8 cellular contexts compared by ENCODE assay signal in the genomic region with DNA sequence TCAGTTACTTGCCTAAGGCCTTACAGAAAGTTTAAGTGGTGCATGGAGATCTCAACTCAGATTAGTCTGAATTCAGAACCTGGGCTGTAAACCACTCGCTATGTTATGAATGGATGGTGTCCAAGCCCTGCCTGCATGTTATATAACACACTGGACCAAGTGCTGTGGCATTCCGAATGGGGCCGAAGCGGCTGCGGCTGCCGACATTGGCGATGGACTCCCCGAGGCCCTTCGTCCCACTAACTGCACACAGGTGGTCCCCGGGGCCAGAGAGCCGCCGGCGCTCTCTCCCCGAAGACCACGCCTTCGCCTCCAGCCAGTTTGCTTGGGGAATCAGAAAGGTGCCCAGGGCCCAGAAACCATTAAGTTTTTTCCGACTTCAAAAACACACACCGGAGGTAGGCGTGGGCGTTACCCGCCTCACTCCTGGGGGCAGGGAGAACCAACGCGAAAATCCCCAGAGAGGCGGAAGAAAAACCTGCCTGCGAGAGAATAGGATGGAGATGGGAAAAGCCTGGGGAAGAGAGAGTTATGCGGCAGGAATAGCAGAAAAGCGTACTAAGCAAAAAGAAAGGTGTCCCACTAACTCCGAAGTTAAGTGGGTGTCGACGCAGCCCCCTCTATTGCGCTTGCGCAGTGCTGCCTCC. TPM values are rescaled to one million over a fixed set of nuclear protein-coding genes. Genes with fewer than 3 reads are reported as not detected.
DNase-seq lines count a peak whose midpoint lies in the region; ATAC-seq and TF ChIP-seq lines count a peak whose summit lies in the region.

No MANE protein-coding gene starts in this region.

- CTCF ChIA-PET in activated naive CD4-positive, alpha-beta T cell treated with anti-CD3 and anti-CD28 coated beads for 36 hours (lab: Charles Lee) = interaction anchor here (1.1 kb wide), 1 partner anchor 69 kb away, joined by 3 read pairs; no protein-coding TSS in a partner anchor

- H3K9me3 ChIP-seq in SU-DHL-6 (ENCODE audit: insufficient read depth, low read length) = no peaks in the 10 kb centered on the region

- H3K9me2 ChIP-seq in SU-DHL-6 (replicated peaks; ENCODE audit: insufficient read depth, low read length) = no peaks in the 10 kb centered on the region

- H3K4me3 Mint-ChIP-seq in activated naive CD4-positive, alpha-beta T cell treated with anti-CD3 and anti-CD28 coated beads for 36 hours = peak overlapping the region; percentile 81

- peak overlapping the region; percentile 33 for H3K9ac ChIP-seq in SU-DHL-6 (ENCODE audit: low read length)

- no peaks in the 10 kb centered on the region for H4K20me1 ChIP-seq in SU-DHL-6 (ENCODE audit: low read depth, low read length)

- H3K27ac Mint-ChIP-seq in activated naive CD4-positive, alpha-beta T cell treated with anti-CD3 and anti-CD28 coated beads for 36 hours = peak overlapping the region; percentile 78

- H3K27me3 ChIP-seq in SU-DHL-6 (ENCODE audit: low read length) = no peaks in the 10 kb centered on the region

- H3K4me1 Mint-ChIP-seq in activated naive CD4-positive, alpha-beta T cell treated with anti-CD3 and anti-CD28 coated beads for 36 hours (ENCODE audit: low read depth) = peaks cover 22% of the 10 kb centered on the region

- H3K4me2 ChIP-seq in SU-DHL-6 (ENCODE audit: low read depth, low read length, poor library complexity, severe bottlenecking) = peak overlapping the region; percentile 53

- H3F3A ChIP-seq in SU-DHL-6 (ENCODE audit: insufficient read depth) = no peaks in the 10 kb centered on the region

- ATAC-seq in HG02970 (IDR thresholded peaks at IDR 0.05; ENCODE audit: low FRiP score, unreplicated experiment) = peak; percentile 30
- peak; percentile 5 for ATAC-seq in omental fat pad (ENCODE audit: low FRiP score)

- no peaks in the 10 kb centered on the region for H3K79me2 ChIP-seq in SU-DHL-6 (ENCODE audit: insufficient read depth, low read length)

- H3K9me3 Mint-ChIP-seq in activated naive CD4-positive, alpha-beta T cell treated with anti-CD3 and anti-CD28 coated beads for 36 hours = no peaks in the 10 kb centered on the region

- H3K27me3 Mint-ChIP-seq in activated naive CD4-positive, alpha-beta T cell treated with anti-CD3 and anti-CD28 coated beads for 36 hours (ENCODE audit: low read depth) = peaks cover 2% of the 10 kb centered on the region

- peaks cover 3% of the 10 kb centered on the region for H3K36me3 Mint-ChIP-seq in activated naive CD4-positive, alpha-beta T cell treated with anti-CD3 and anti-CD28 coated beads for 36 hours (ENCODE audit: low read depth)

- peak overlapping the region; percentile 85 for H2AFZ ChIP-seq in SU-DHL-6 (ENCODE audit: low read depth, low read length, severe bottlenecking)

- H3K4me3 ChIP-seq in SU-DHL-6 (ENCODE audit: insufficient read depth, low read length, poor library complexity, severe bottlenecking) = peak overlapping the region; percentile 59
- peak overlapping the region; percentile 71 for H3K4me3 ChIP-seq in fibroblast of the aortic adventitia (ENCODE audit: low read depth, low read length)

- H3K27ac ChIP-seq in SU-DHL-6 (ENCODE audit: low read depth, low read length) = no peak overlapping the region

- no peaks in the 10 kb centered on the region for H3K36me3 ChIP-seq in SU-DHL-6 (ENCODE audit: low read length)

- DNase-seq in activated naive CD4-positive, alpha-beta T cell treated with anti-CD3 and anti-CD28 coated beads for 36 hours = no peak
- DNase-seq in activated naive CD4-positive, alpha-beta T cell treated with anti-CD3 and anti-CD28 coated beads, Interleukin-2, amount 50 U/mL, for 16 hours = no peak
- peak; percentile 58 for DNase-seq in fibroblast of the aortic adventitia (ENCODE audit: low read depth)
- DNase-seq in omental fat pad (ENCODE audit: low spot score) = no peak
- no peak for DNase-seq in occipital lobe (lab: John Stamatoyannopoulos, UW)
- DNase-seq in activated CD8-positive, alpha-beta memory T cell treated with anti-CD3 and anti-CD28 coated beads for 24 hours = no peak

- intact Hi-C loops in activated naive CD4-positive, alpha-beta T cell treated with anti-CD3 and anti-CD28 coated beads for 36 hours (cut with micrococcal nuclease) = loop anchor here (2.0 to 10.0 kb wide), 2 partner anchors 238 to 870 kb away; a partner anchor contains a TSS

- TF ChIP-seq CTCF in SU-DHL-6 (IDR thresholded peaks at IDR 0.05; ENCODE audit: insufficient read depth, low read length, poor library complexity, severe bottlenecking) = no peak
- TF ChIP-seq CTCF in fibroblast of the aortic adventitia (IDR thresholded peaks at IDR 0.05; ENCODE audit: insufficient read depth, low read length) = no peak
- TF ChIP-seq CTCF in omental fat pad (IDR thresholded peaks at IDR 0.05) = no peak

RNA-seq across cellular contexts. Expression of a gene that starts 0.6 kb away (rescaled TPM):
- total RNA-seq in activated naive CD4-positive, alpha-beta T cell treated with anti-CD3 and anti-CD28 coated beads for 36 hours = 10 to 100 TPM; 10.7 to 11.2 TPM
- 0.45 and 5.5 TPM in 2 replicates for total RNA-seq in fibroblast of the aortic adventitia (ENCODE audit: low replicate concordance)
- total RNA-seq in omental fat pad = 1 to 10 TPM; 3.8 to 7.6 (median 6.6) TPM
- total RNA-seq in occipital lobe = 4.7 TPM
